Comparison of ENCODE assay signal across 15 cellular contexts in genomic region chr12:127560041-127560478, GRCh38.
A peak's percentile ranks its signal among the peaks of the same experiment; 100 is the strongest.
DNase-seq lines count a peak whose midpoint lies in the region; ATAC-seq and TF ChIP-seq lines count a peak whose summit lies in the region.
"Had no signal": no experiment of that assay in that cellular context is flagged by ENCODE, and none has a peak within 500 bp of the region (broad histone marks: within the 10 kb centered on the region; RNA-seq: fewer than 3 reads in every experiment).

No MANE protein-coding gene starts in this region.

- peaks cover 7% of the 10 kb centered on the region for H3K4me1 Mint-ChIP-seq in T-helper 17 cell

- H3K4me1 ChIP-seq in fibroblast of lung (ENCODE audit: control insufficient read depth, extremely low read depth, insufficient read depth, low read length) = peaks cover 8% of the 10 kb centered on the region
- H3K4me1 ChIP-seq: prostate gland had no signal

- no peak for TF ChIP-seq CTCF in fibroblast of lung (conservative IDR thresholded peaks at IDR 0.05 in 1 of 2, IDR thresholded peaks at IDR 0.05 in 1 of 2; ENCODE audit: low read depth in 1 of 2, low read length in 2 of 2)

- H3K27me3 ChIP-seq in fibroblast of lung (ENCODE audit: control insufficient read depth, insufficient read depth, low read length) = no peaks in the 10 kb centered on the region

- no peaks in the 10 kb centered on the region for H3K36me3 ChIP-seq in fibroblast of lung (ENCODE audit: control insufficient read depth, insufficient read depth, low read length)
- H3K36me3 ChIP-seq: prostate gland had no signal

- H3K36me3 Mint-ChIP-seq in T-helper 17 cell (ENCODE audit: low read depth) = no peaks in the 10 kb centered on the region
- H3K36me3 Mint-ChIP-seq: T-cell had no signal

- H3K4me3 Mint-ChIP-seq in T-helper 17 cell = no peak overlapping the region
- H3K4me3 Mint-ChIP-seq: activated T-cell treated with anti-CD3 and anti-CD28 coated beads, Interleukin-2, amount 50 U/mL, for 4 hours; nephron; T-cell had no signal

- DNase-seq in SHP77 treated with DMSO at 0.1 percent for 48 hours (lab: John Stamatoyannopoulos, UW) (peak; percentile 60), SHP77 (lab: John Stamatoyannopoulos, UW) (no peak), T-helper 17 cell (no peak), fibroblast of lung (ENCODE audit: low read depth in 2 of 2) (no peak), NCI-H2227 treated with DMSO at 0.1 percent for 48 hours (lab: John Stamatoyannopoulos, UW) (no peak), DMS79 (lab: John Stamatoyannopoulos, UW) (no peak)
- DNase-seq: activated T-cell treated with anti-CD3 and anti-CD28 coated beads, Interleukin-2, amount 50 U/mL, for 4 hours; NCI-H524 treated with DMSO at 0.1 percent for 48 hours; stimulated activated naive CD4-positive, alpha-beta T cell had no signal

- no peak overlapping the region for H3K4me2 ChIP-seq in fibroblast of lung (ENCODE audit: extremely low read depth, insufficient read depth, low read length)

- no peaks in the 10 kb centered on the region for H4K20me1 ChIP-seq in fibroblast of lung (ENCODE audit: control insufficient read depth, extremely low read depth, insufficient read depth, low read length)

- peak overlapping the region; percentile 55 for H3K27ac ChIP-seq in fibroblast of lung (ENCODE audit: insufficient read depth, low read length)
- H3K27ac ChIP-seq: prostate gland had no signal

- no peaks in the 10 kb centered on the region for H3K27me3 Mint-ChIP-seq in T-helper 17 cell
- H3K27me3 Mint-ChIP-seq: effector memory CD8-positive, alpha-beta T cell; T-cell had no signal

- ATAC-seq in GM21390 (IDR thresholded peaks at IDR 0.05; ENCODE audit: unreplicated experiment) = peak; percentile 13
- no peak for ATAC-seq in T-helper 17 cell
- no peak for ATAC-seq in HG03039 (IDR thresholded peaks at IDR 0.05; ENCODE audit: unreplicated experiment)

- H3K9me3 ChIP-seq in T-helper 17 cell (ENCODE audit: control insufficient read depth, low read length, poor library complexity, severe bottlenecking) (no peaks in the 10 kb centered on the region), fibroblast of lung (ENCODE audit: control insufficient read depth, insufficient read depth, low read depth, low read length) (no peaks in the 10 kb centered on the region)
- H3K9me3 ChIP-seq: prostate gland had no signal

- peak overlapping the region; percentile 91 for H3K27ac Mint-ChIP-seq in T-helper 17 cell
- H3K27ac Mint-ChIP-seq: nephron had no signal

- no peak overlapping the region for H3K9ac ChIP-seq in fibroblast of lung (ENCODE audit: insufficient read depth, low read length)

- peak overlapping the region; percentile 54 for H2AFZ ChIP-seq in fibroblast of lung (ENCODE audit: low read length)

- no peak overlapping the region for H3K4me3 ChIP-seq in fibroblast of lung (replicated peaks in 1 of 4; ENCODE audit: control extremely low read depth in 1 of 4, insufficient read depth in 1 of 4, low read depth in 3 of 4, low read length in 4 of 4)
- H3K4me3 ChIP-seq: prostate gland had no signal

- no peaks in the 10 kb centered on the region for H3K79me2 ChIP-seq in fibroblast of lung (ENCODE audit: control insufficient read depth, insufficient read depth, low read length)
